16 cellular contexts compared by ENCODE assay signal in the genomic region with DNA sequence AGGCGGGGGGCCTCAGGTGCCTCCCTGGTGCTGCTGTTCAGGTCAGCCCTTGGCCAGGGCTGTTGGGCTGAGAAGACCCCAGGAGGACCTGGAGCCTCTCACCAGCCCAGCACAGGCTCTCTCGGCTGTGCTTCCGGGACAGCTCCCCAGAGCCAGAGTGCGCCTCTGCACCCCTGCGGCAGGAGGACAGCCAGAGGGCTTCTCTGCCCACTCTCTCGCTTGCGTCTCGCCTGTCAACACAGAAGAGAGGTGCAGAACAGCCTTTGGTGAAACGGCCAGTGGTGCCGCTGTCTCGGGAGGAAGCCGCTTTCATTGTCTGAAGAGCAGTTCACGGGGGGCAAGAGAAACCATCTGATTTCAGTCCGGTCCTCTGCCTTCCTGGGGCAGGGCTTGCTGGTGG. TPM values are rescaled to one million over a fixed set of nuclear protein-coding genes. Genes with fewer than 3 reads are reported as not detected.
DNase-seq lines count a peak whose midpoint lies in the region; ATAC-seq and TF ChIP-seq lines count a peak whose summit lies in the region.
"Had no signal": no experiment of that assay in that cellular context is flagged by ENCODE, and none has a peak within 500 bp of the region (broad histone marks: within the 10 kb centered on the region; RNA-seq: fewer than 3 reads in every experiment).

No MANE protein-coding gene starts in this region.

- no peaks in the 10 kb centered on the region for H3K9me3 ChIP-seq in sigmoid colon
- H3K9me3 ChIP-seq: esophagus muscularis mucosa, MG63, neutrophil had no signal

- H3K4me3 ChIP-seq in sigmoid colon = no peak overlapping the region
- H3K4me3 ChIP-seq: esophagus muscularis mucosa, MG63 had no signal

- H3K4me3 Mint-ChIP-seq in activated naive CD8-positive, alpha-beta T cell = peak overlapping the region; percentile 47
- no peak overlapping the region for H3K4me3 Mint-ChIP-seq in activated naive CD8-positive, alpha-beta T cell treated with anti-CD3 and anti-CD28 coated beads, Interleukin-2, amount 50 U/mL, for 24 hours
- no peak overlapping the region for H3K4me3 Mint-ChIP-seq in activated CD8-positive, alpha-beta T cell treated with anti-CD3 and anti-CD28 coated beads, Interleukin-2, amount 10 ng/mL, durations not matched to agents 7 days and 5 days

- CTCF ChIA-PET in activated CD8-positive, alpha-beta T cell treated with anti-CD3 and anti-CD28 coated beads, Interleukin-2, amount 10 ng/mL, durations not matched to agents 7 days and 5 days (lab: Charles Lee) = no interaction called here

- DNase-seq in activated naive CD8-positive, alpha-beta T cell treated with anti-CD3 and anti-CD28 coated beads, Interleukin-2, amount 50 U/mL, for 24 hours = no peak
- DNase-seq in activated CD8-positive, alpha-beta T cell treated with anti-CD3 and anti-CD28 coated beads, Interleukin-2, amount 10 ng/mL, durations not matched to agents 7 days and 5 days = no peak
- DNase-seq in left ventricle myocardium superior (no peak), sigmoid colon (no peak), midbrain (lab: John Stamatoyannopoulos, UW) (no peak), DMS153 treated with DMSO at 0.1 percent for 48 hours (lab: John Stamatoyannopoulos, UW; ENCODE audit: unreplicated experiment) (no peak)
- DNase-seq: DND-41, MG63, NCI-H1694 treated with DMSO at 0.1 percent for 48 hours, T-helper 9 cell had no signal

- H3K36me3 ChIP-seq in sigmoid colon = no peaks in the 10 kb centered on the region
- H3K36me3 ChIP-seq: esophagus muscularis mucosa, MG63, neutrophil had no signal

- no peaks in the 10 kb centered on the region for H3K9me3 Mint-ChIP-seq in activated naive CD8-positive, alpha-beta T cell (ENCODE audit: low read depth)
- H3K9me3 Mint-ChIP-seq in activated naive CD8-positive, alpha-beta T cell treated with anti-CD3 and anti-CD28 coated beads, Interleukin-2, amount 50 U/mL, for 24 hours = no peaks in the 10 kb centered on the region
- no peaks in the 10 kb centered on the region for H3K9me3 Mint-ChIP-seq in activated CD8-positive, alpha-beta T cell treated with anti-CD3 and anti-CD28 coated beads, Interleukin-2, amount 10 ng/mL, durations not matched to agents 7 days and 5 days (ENCODE audit: insufficient read depth)
- H3K9me3 Mint-ChIP-seq: activated naive CD4-positive, alpha-beta T cell treated with anti-CD3 and anti-CD28 coated beads, Interleukin-2, amount 50 U/mL, for 72 hours had no signal

- POLR2A ChIA-PET in activated CD8-positive, alpha-beta T cell treated with anti-CD3 and anti-CD28 coated beads, Interleukin-2, amount 10 ng/mL, durations not matched to agents 7 days and 5 days (lab: Charles Lee) = interaction anchor here (0.7 to 1.9 kb wide), 3 partner anchors 8 to 10 kb away, joined by 3 to 7 read pairs (median 4); no protein-coding TSS in a partner anchor

- H3K36me3 Mint-ChIP-seq in activated naive CD8-positive, alpha-beta T cell = no peaks in the 10 kb centered on the region
- H3K36me3 Mint-ChIP-seq in activated naive CD8-positive, alpha-beta T cell treated with anti-CD3 and anti-CD28 coated beads, Interleukin-2, amount 50 U/mL, for 24 hours (ENCODE audit: low read depth) = no peaks in the 10 kb centered on the region
- no peaks in the 10 kb centered on the region for H3K36me3 Mint-ChIP-seq in activated CD8-positive, alpha-beta T cell treated with anti-CD3 and anti-CD28 coated beads, Interleukin-2, amount 10 ng/mL, durations not matched to agents 7 days and 5 days (ENCODE audit: low read depth)
- H3K36me3 Mint-ChIP-seq: activated naive CD4-positive, alpha-beta T cell treated with anti-CD3 and anti-CD28 coated beads, Interleukin-2, amount 50 U/mL, for 72 hours had no signal

- no peaks in the 10 kb centered on the region for H3K27me3 Mint-ChIP-seq in activated naive CD8-positive, alpha-beta T cell
- no peaks in the 10 kb centered on the region for H3K27me3 Mint-ChIP-seq in activated naive CD8-positive, alpha-beta T cell treated with anti-CD3 and anti-CD28 coated beads, Interleukin-2, amount 50 U/mL, for 24 hours
- peaks cover 7% of the 10 kb centered on the region for H3K27me3 Mint-ChIP-seq in activated CD8-positive, alpha-beta T cell treated with anti-CD3 and anti-CD28 coated beads, Interleukin-2, amount 10 ng/mL, durations not matched to agents 7 days and 5 days (ENCODE audit: low read depth)

- no peak for ATAC-seq in activated naive CD8-positive, alpha-beta T cell treated with anti-CD3 and anti-CD28 coated beads, Interleukin-2, amount 50 U/mL, for 24 hours
- ATAC-seq in activated CD8-positive, alpha-beta T cell treated with anti-CD3 and anti-CD28 coated beads, Interleukin-2, amount 10 ng/mL, durations not matched to agents 7 days and 5 days = no peak
- ATAC-seq in left ventricle myocardium superior (peak; percentile 8), HG03460 (IDR thresholded peaks at IDR 0.05; ENCODE audit: unreplicated experiment) (no peak)
- ATAC-seq: activated naive CD4-positive, alpha-beta T cell treated with anti-CD3 and anti-CD28 coated beads, Interleukin-2, amount 50 U/mL, for 72 hours; sciatic nerve had no signal

- peak overlapping the region in 3 of 4 donors; percentile 16 to 39 (median 35) for H3K27ac ChIP-seq in sigmoid colon
- H3K27ac ChIP-seq: neutrophil had no signal

- H3K27ac Mint-ChIP-seq in activated naive CD8-positive, alpha-beta T cell = peak overlapping the region; percentile 50
- H3K27ac Mint-ChIP-seq in activated naive CD8-positive, alpha-beta T cell treated with anti-CD3 and anti-CD28 coated beads, Interleukin-2, amount 50 U/mL, for 24 hours = no peak overlapping the region
- H3K27ac Mint-ChIP-seq in activated CD8-positive, alpha-beta T cell treated with anti-CD3 and anti-CD28 coated beads, Interleukin-2, amount 10 ng/mL, durations not matched to agents 7 days and 5 days = peak overlapping the region; percentile 60

- peaks cover 8% of the 10 kb centered on the region for H3K4me1 Mint-ChIP-seq in activated naive CD8-positive, alpha-beta T cell (ENCODE audit: low read depth)
- H3K4me1 Mint-ChIP-seq in activated naive CD8-positive, alpha-beta T cell treated with anti-CD3 and anti-CD28 coated beads, Interleukin-2, amount 50 U/mL, for 24 hours = peaks cover 7% of the 10 kb centered on the region
- H3K4me1 Mint-ChIP-seq in activated CD8-positive, alpha-beta T cell treated with anti-CD3 and anti-CD28 coated beads, Interleukin-2, amount 10 ng/mL, durations not matched to agents 7 days and 5 days (ENCODE audit: low read depth) = peaks cover 20% of the 10 kb centered on the region

- TF ChIP-seq POLR2A in sigmoid colon (IDR thresholded peaks at IDR 0.05) = no peak

- no peak for TF ChIP-seq EP300 in sigmoid colon (IDR thresholded peaks at IDR 0.05)

- H3K27me3 ChIP-seq in sigmoid colon = no peaks in the 10 kb centered on the region
- H3K27me3 ChIP-seq: MG63 had no signal

- 49 to 52% methylated on average over 14 of the region's 14 CpGs for WGBS in sigmoid colon, 2 donors

- H3K4me1 ChIP-seq in sigmoid colon = peaks cover 0 to 32% (median 22%) of the 10 kb centered on the region in 4 donors

- TF ChIP-seq CTCF in sigmoid colon (IDR thresholded peaks at IDR 0.05) = no peak

- intact Hi-C loops in left ventricle myocardium superior (cut with micrococcal nuclease) (no loop called here), sigmoid colon (cut with DNase I) (no loop called here)

RNA-seq across cellular contexts. Expression of a gene that starts 3.8 kb away (rescaled TPM):
- total RNA-seq in activated CD8-positive, alpha-beta T cell treated with anti-CD3 and anti-CD28 coated beads, Interleukin-2, amount 10 ng/mL, durations not matched to agents 7 days and 5 days = 1 to 10 TPM; 5.6 to 6.4 TPM
- total RNA-seq in left ventricle myocardium superior (39.1 TPM), sigmoid colon (10 to 100 TPM; 41.6 to 80.0 (median 65.4) TPM)
- polyA plus RNA-seq in sigmoid colon = 10 to 100 TPM in 1 of 3 donors, 1 to 10 TPM in 2; 3.6 to 14.3 (median 5.1) TPM

RNA-seq across cellular contexts. Expression of a gene that starts 19.8 kb away (rescaled TPM):
- total RNA-seq in activated CD8-positive, alpha-beta T cell treated with anti-CD3 and anti-CD28 coated beads, Interleukin-2, amount 10 ng/mL, durations not matched to agents 7 days and 5 days = 10 to 100 TPM; 56.5 to 57.0 TPM
- total RNA-seq in left ventricle myocardium superior (16.6 TPM), sigmoid colon (10 to 100 TPM; 23.7 to 35.6 (median 30.2) TPM)
- polyA plus RNA-seq in sigmoid colon = 10 to 100 TPM; 25.4 to 48.4 (median 27.6) TPM
